Comparison of ENCODE assay signal across 8 cellular contexts in the genomic region with DNA sequence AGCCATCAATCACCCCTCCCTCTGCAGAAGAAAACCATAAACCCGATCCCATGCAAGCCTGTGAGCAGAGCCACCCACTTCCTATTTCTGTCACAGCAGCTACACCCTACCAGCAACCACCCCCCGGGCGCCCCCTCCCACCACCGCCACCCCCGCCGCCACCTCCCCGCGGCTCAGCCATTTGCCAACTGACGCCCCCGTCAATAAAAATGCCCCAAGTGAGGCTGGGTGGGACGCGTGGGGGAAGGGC. TPM values are rescaled to one million over a fixed set of nuclear protein-coding genes. Genes with fewer than 3 reads are reported as not detected.
A peak's percentile ranks its signal among the peaks of the same experiment; 100 is the strongest.
DNase-seq lines count a peak whose midpoint lies in the region; ATAC-seq and TF ChIP-seq lines count a peak whose summit lies in the region.

No MANE protein-coding gene starts in this region.

- DNase-seq in NK-92 treated with Interleukin-12 subunit alpha and Interleukin-12 subunit beta, amount 100 ng/mL, for 24 hours (lab: John Stamatoyannopoulos, UW) = peak; percentile 66
- no peak for DNase-seq in NK-92 (lab: John Stamatoyannopoulos, UW; ENCODE audit: unreplicated experiment)
- DNase-seq in SKM-1 treated with dmso at 0.1 percent for 144 hours (lab: John Stamatoyannopoulos, UW; ENCODE audit: unreplicated experiment) = peak; percentile 77
- DNase-seq in breast epithelium (ENCODE audit: low spot score in 2 of 2) = peak in 1 of 2 donors; percentile 23
- no peak for DNase-seq in lung (ENCODE audit: low spot score)
- DNase-seq in transverse colon = no peak
- DNase-seq in retina = no peak

- H3K27me3 ChIP-seq in breast epithelium = no peaks in the 10 kb centered on the region
- H3K27me3 ChIP-seq in lung (ENCODE audit: control insufficient read depth, insufficient read depth) = no peaks in the 10 kb centered on the region
- H3K27me3 ChIP-seq in transverse colon = no peaks in the 10 kb centered on the region

- intact Hi-C loops in breast epithelium (cut with DNase I; ENCODE audit: low total_unique reads) = no loop called here
- intact Hi-C loops in transverse colon (cut with DNase I; ENCODE audit: low total_unique reads) = loop anchor here (5.0 kb wide), 1 partner anchor 154 kb away; no protein-coding TSS in a partner anchor

- peak overlapping the region; percentile 88 to 92 (median 91) for H3K4me3 ChIP-seq in breast epithelium
- peak overlapping the region; percentile 38 for H3K4me3 ChIP-seq in lung
- peak overlapping the region; percentile 72 to 91 (median 82) for H3K4me3 ChIP-seq in transverse colon

- no peak for ATAC-seq in lung (ENCODE audit: insufficient read depth, low FRiP score)
- no peak for ATAC-seq in GM18867 (IDR thresholded peaks at IDR 0.05; ENCODE audit: unreplicated experiment)

- TF ChIP-seq CTCF in breast epithelium (IDR thresholded peaks at IDR 0.05) = no peak
- no peak for TF ChIP-seq CTCF in lung (IDR thresholded peaks at IDR 0.05; ENCODE audit: control extremely low read depth, extremely low read depth)
- TF ChIP-seq CTCF in transverse colon (IDR thresholded peaks at IDR 0.05) = no peak

- no peaks in the 10 kb centered on the region for H3K9me3 ChIP-seq in breast epithelium
- H3K9me3 ChIP-seq in lung (ENCODE audit: control insufficient read depth in 2 of 2, insufficient read depth in 1 of 2, low read length in 1 of 2) = no peaks in the 10 kb centered on the region
- no peaks in the 10 kb centered on the region for H3K9me3 ChIP-seq in transverse colon

- H3K4me1 ChIP-seq in breast epithelium = peaks cover 0 to 4% of the 10 kb centered on the region in 2 donors
- peaks cover 3 to 7% of the 10 kb centered on the region in 2 donors for H3K4me1 ChIP-seq in lung (ENCODE audit: control insufficient read depth in 2 of 2, insufficient read depth in 2 of 2, low read length in 2 of 2)
- H3K4me1 ChIP-seq in transverse colon = peaks cover 4 to 42% (median 19%) of the 10 kb centered on the region in 4 donors

- TF ChIP-seq POLR2A in breast epithelium (IDR thresholded peaks at IDR 0.05) (no peak), transverse colon (IDR thresholded peaks at IDR 0.05) (no peak)

- in situ Hi-C loops in transverse colon (cut with MboI; ENCODE audit: low pct_ligation_motif_present in 1 of 4, low pct_unique_long_range_greater_than_20kb in 1 of 4, low sequenced_read_pairs in 3 of 4) = loop anchor here in 1 of 4 donors (10.0 kb wide), 1 partner anchor 141 kb away; no protein-coding TSS in a partner anchor

- WGBS in lung, 2 donors = 2 to 3% methylated on average over 12 of the region's 12 CpGs
- WGBS in transverse colon (ENCODE audit: low coverage in 1 of 2), 2 donors = 6% methylated on average over 9 of the region's 12 CpGs; no CpG with 5 or more reads in 1 of the 2 donors

- H3K36me3 ChIP-seq in breast epithelium (no peaks in the 10 kb centered on the region), lung (ENCODE audit: control insufficient read depth in 2 of 2, insufficient read depth in 2 of 2, low read length in 2 of 2) (no peaks in the 10 kb centered on the region), transverse colon (no peaks in the 10 kb centered on the region)

- TF ChIP-seq EP300 in transverse colon (IDR thresholded peaks at IDR 0.05; ENCODE audit: low read depth) = no peak

- H3K27ac ChIP-seq in breast epithelium (peak overlapping the region; percentile 93 to 96), lung (ENCODE audit: low read depth in 1 of 2, low read length in 1 of 2) (peak overlapping the region in 1 of 2 donors; percentile 46), transverse colon (peak overlapping the region; percentile 97 to 99 (median 98))

RNA-seq across cellular contexts. Expression of a gene that starts 1.1 kb away (rescaled TPM):
- total RNA-seq in breast epithelium = 10 to 100 TPM; 32.4 to 59.6 (median 47.8) TPM
- 10 to 100 TPM; 44.3 to 72.0 TPM for total RNA-seq in lung
- polyA plus RNA-seq in lung = 10 to 100 TPM; 13.5 to 17.1 TPM
- total RNA-seq in transverse colon = 10 to 100 TPM; 29.2 to 50.7 (median 37.7) TPM

Comparison
In these comparisons a context has a peak if more than half of its experiments do, and no peak if none do; other contexts are left out.
1. DNase-seq: peak in NK-92 treated with Interleukin-12 subunit alpha and Interleukin-12 subunit beta, amount 100 ng/mL, for 24 hours (single experiment) and SKM-1 treated with dmso at 0.1 percent for 144 hours (single experiment); none in NK-92 (single experiment), lung (single experiment), transverse colon (single experiment) and retina (single experiment).
2. H3K4me3 ChIP-seq: peak in every context shown above with its lines; median percentile 91 in breast epithelium; 82 in transverse colon; 38 in lung.